9 cellular contexts compared by ENCODE assay signal in genomic region chr13:98279473-98280175, GRCh38.
A peak's percentile ranks its signal among the peaks of the same experiment; 100 is the strongest.
DNase-seq lines count a peak whose midpoint lies in the region; ATAC-seq, FAIRE-seq and TF ChIP-seq lines count a peak whose summit lies in the region.
"Had no signal": no experiment of that assay in that cellular context is flagged by ENCODE, and none has a peak within 500 bp of the region (broad histone marks: within the 10 kb centered on the region; RNA-seq: fewer than 3 reads in every experiment).

No MANE protein-coding gene starts in this region.

- in situ Hi-C loops in HepG2 (cut with HindIII; ENCODE audit: extremely low pct_ligation_motif_present, low pct_unique_long_range_greater_than_20kb), result loop anchor here (10.0 kb wide), 1 partner anchor 135 kb away; the partner anchor contains the start of gene FARP1

- peak; percentile 72 for FAIRE-seq in RCC 7860 (lab: Jason Lieb, UNC)
- no peak for FAIRE-seq in HepG2 (lab: Jason Lieb, UNC)

- POLR2A ChIA-PET in HepG2 (lab: Yijun Ruan, JAX), result no interaction called here

- no peak for TF ChIP-seq POLR2A in HepG2 (IDR thresholded peaks at IDR 0.05; ENCODE audit: insufficient read depth in 1 of 2, low read depth in 2 of 2, low read length in 2 of 2)
- no peak for TF ChIP-seq POLR2A in uterus (IDR thresholded peaks at IDR 0.05)

- TF ChIP-seq RAD21 in HepG2 (CRISPR knock-in tag; IDR thresholded peaks at IDR 0.05), result no peak

- intact Hi-C loops in HepG2 (cut with micrococcal nuclease; ENCODE audit: unreplicated experiment), result no loop called here
- intact Hi-C loops in uterus (cut with DNase I; ENCODE audit: low total_unique reads), result no loop called here

- no peak overlapping the region for H3K9ac ChIP-seq in HepG2 (ENCODE audit: insufficient read depth, low read depth, low read length)

- peaks cover 6 to 14% of the 10 kb centered on the region in 2 experiments; a peak in 4 of 5 replicates for H3K36me3 ChIP-seq in HepG2 (replicated peaks in 1 of 2; ENCODE audit: control insufficient read depth in 1 of 2, insufficient read depth in 2 of 2, low read length in 2 of 2)
- H3K36me3 ChIP-seq in uterus, result no peaks in the 10 kb centered on the region

- H2AFZ ChIP-seq in HepG2 (ENCODE audit: low read length), result no peak overlapping the region

- H3K4me1 ChIP-seq in HepG2 (ENCODE audit: insufficient read depth, low read length), result peaks cover 61% of the 10 kb centered on the region
- H3K4me1 ChIP-seq in uterus, result no peaks in the 10 kb centered on the region

- CTCF ChIA-PET in HepG2 (lab: Yijun Ruan, JAX; ENCODE audit: low intra/inter-chr PET ratio, low total read pairs), result no interaction called here

- H3K27ac ChIP-seq in HepG2 (ENCODE audit: extremely low read length, insufficient read depth, low read length) (no peak overlapping the region), uterus (no peak overlapping the region)

- H3K4me2 ChIP-seq in HepG2 (ENCODE audit: low read depth, low read length), result no peak overlapping the region

- H3K4me3 ChIP-seq in HepG2 (replicated peaks in 1 of 3; ENCODE audit: insufficient read depth in 1 of 3, low read depth in 2 of 3, low read length in 3 of 3) (no peak overlapping the region), uterus (no peak overlapping the region)

- WGBS in HepG2 (ENCODE audit: low lambda C conversion rate), result 97% methylated on average over 11 of the region's 13 CpGs

- peak; percentile 29 for DNase-seq in Daoy (ENCODE audit: low read depth)
- DNase-seq in RCC 7860 (ENCODE audit: low spot score), result peak; percentile 76
- no peak for DNase-seq in HepG2 (ENCODE audit: low spot score)
- DNase-seq in uterus, result no peak
- no peak for DNase-seq in SW 1271 (lab: John Stamatoyannopoulos, UW)
- no peak for DNase-seq in stimulated activated CD8-positive, alpha-beta memory T cell treated with anti-CD3 and anti-CD28 coated beads, Interleukin-4, amount 100 ng/mL, for 48 hours
- DNase-seq in GOT3 (lab: John Stamatoyannopoulos, UW), result no peak
- DNase-seq: NCI-H1105 had no signal

- no TSS peak for BruUV-seq in HepG2 (replicated peaks; lab: Mats Ljungman, UMichigan)

- TF ChIP-seq EP300 in HepG2 (IDR thresholded peaks at IDR 0.05; ENCODE audit: low read depth in 2 of 2, low read length in 2 of 2) (no peak), HepG2 (CRISPR knock-in tag; IDR thresholded peaks at IDR 0.05; ENCODE audit: borderline replicate concordance) (no peak)

- H4K20me1 ChIP-seq in HepG2 (ENCODE audit: insufficient read depth, low read length), result peaks cover 54% of the 10 kb centered on the region; the same call in 1 of the 2 replicates

- ATAC-seq in HG02763 (IDR thresholded peaks at IDR 0.05; ENCODE audit: unreplicated experiment) (peak; percentile 53), HepG2 (no peak; the same call in 1 of the 3 replicates)

- H3K9me3 ChIP-seq in HepG2 (ENCODE audit: low read length), result no peaks in the 10 kb centered on the region
- no peaks in the 10 kb centered on the region for H3K9me3 ChIP-seq in uterus

- H3K79me2 ChIP-seq in HepG2 (ENCODE audit: insufficient read depth, low read length), result peaks cover 93% of the 10 kb centered on the region

- TF ChIP-seq CTCF in HepG2 (CRISPR knock-in tag; IDR thresholded peaks at IDR 0.05), result no peak
- TF ChIP-seq CTCF in uterus (IDR thresholded peaks at IDR 0.05), result no peak

- H3K27me3 ChIP-seq in HepG2 (ENCODE audit: control insufficient read depth in 1 of 2, insufficient read depth in 2 of 2, low read length in 2 of 2) (no peaks in the 10 kb centered on the region), uterus (no peaks in the 10 kb centered on the region)

TF ChIP-seq in HepG2, 621 proteins besides CTCF, POLR2A, EP300 and RAD21:
- TF ChIP-seq SOX13 (IDR thresholded peaks at IDR 0.05) (no peak), SOX13 (CRISPR knock-in tag; conservative IDR thresholded peaks at IDR 0.05 in 1 of 2, IDR thresholded peaks at IDR 0.05 in 1 of 2) (no peak), AGO2 (optimal IDR thresholded peaks at IDR 0.05; ENCODE audit: low read depth, low read length) (peak; percentile 30), ZNF687 (CRISPR knock-in tag; IDR thresholded peaks at IDR 0.05) (0 out of 2 replicates have a peak, but pooled peaks have one; percentile 15), TRIM24 (CRISPR knock-in tag; IDR thresholded peaks at IDR 0.05) (no peak)

Comparison
In these comparisons a context has a peak if more than half of its experiments do, and no peak if none do; other contexts are left out.
1. DNase-seq: peak in Daoy (single experiment) and RCC 7860 (single experiment); none in HepG2 (single experiment), uterus (0 of 2), SW 1271 (0 of 2), stimulated activated CD8-positive, alpha-beta memory T cell treated with anti-CD3 and anti-CD28 coated beads, Interleukin-4, amount 100 ng/mL, for 48 hours (single experiment) and GOT3 (single experiment).